8 cellular contexts compared by ENCODE assay signal in genomic region chr16:29820730-29821662, GRCh38. TPM values are rescaled to one million over a fixed set of nuclear protein-coding genes. Genes with fewer than 3 reads are reported as not detected.
A peak's percentile ranks its signal among the peaks of the same experiment; 100 is the strongest.
DNase-seq lines count a peak whose midpoint lies in the region; ATAC-seq and TF ChIP-seq lines count a peak whose summit lies in the region.

No MANE protein-coding gene starts in this region.

- H3K27ac ChIP-seq in DND-41 (ENCODE audit: low read length): peak overlapping the region; percentile 29; the same call in 1 of the 2 replicates
- peak overlapping the region; percentile 98 for H3K27ac ChIP-seq in HCT116 (ENCODE audit: low read depth, low read length)
- H3K27ac ChIP-seq in SJSA1: peak overlapping the region; percentile 67

- RAD21 ChIA-PET in HCT116 (lab: Charles Lee; ENCODE audit: low non-redundant PET in 1 of 2, low total read pairs in 2 of 2, uncharacterized antibody in 2 of 2, unreplicated experiment in 2 of 2): interaction anchor here in 1 of 2 experiments (0.6 to 2.0 kb wide), 2 partner anchors 12 to 27 kb away, joined by 7 to 8 read pairs; no protein-coding TSS in a partner anchor

- TSS peak; percentile 37 for BruUV-seq in HCT116 (replicated peaks; lab: Mats Ljungman, UMichigan)

- DNase-seq in DND-41 (no peak), HCT116 (ENCODE audit: low read depth, low spot score) (no peak), SJSA1 (ENCODE audit: low read depth in 1 of 2, low spot score in 2 of 2) (peak in 1 of 2 experiments; percentile 45), chondrocyte (ENCODE audit: low spot score) (no peak), myocyte (ENCODE audit: low read depth) (peak; percentile 82), NCI-H345 (lab: John Stamatoyannopoulos, UW) (no peak), cerebellar cortex (ENCODE audit: low spot score) (no peak)
- DNase-seq in NK-92 treated with Interleukin-12 subunit alpha and Interleukin-12 subunit beta, amount 100 ng/mL, for 24 hours (lab: John Stamatoyannopoulos, UW): no peak

- 0 out of 2 replicates have a peak overlapping the region, but pooled peaks have one; percentile 36 for H3K4me2 ChIP-seq in DND-41 (ENCODE audit: insufficient read depth, low read length)
- H3K4me2 ChIP-seq in HCT116 (ENCODE audit: low read length): peak overlapping the region; percentile 78

- TF ChIP-seq POLR2A in HCT116 (IDR thresholded peaks at IDR 0.05; ENCODE audit: borderline replicate concordance, extremely low read depth, insufficient read depth, insufficient read length): peak; percentile 6

- intact Hi-C loops in HCT116 (cut with micrococcal nuclease): loop anchor here (2.0 kb wide), 1 partner anchor 200 kb away; no protein-coding TSS in a partner anchor

- TF ChIP-seq CTCF in DND-41 (IDR thresholded peaks at IDR 0.05; ENCODE audit: borderline replicate concordance, extremely low read depth, low read length, poor library complexity, severe bottlenecking) (no peak), HCT116 (IDR thresholded peaks at IDR 0.05 in 2 of 3, conservative IDR thresholded peaks at IDR 0.05 in 1 of 3; ENCODE audit: borderline replicate concordance in 1 of 3, insufficient read depth in 1 of 3, low read depth in 2 of 3, low read length in 2 of 3) (no peak), chondrocyte (IDR thresholded peaks at IDR 0.05) (no peak)

- peak overlapping the region; percentile 33; the same call in 1 of the 2 replicates for H3K9ac ChIP-seq in DND-41 (ENCODE audit: low read depth, low read length)
- peak overlapping the region; percentile 67 for H3K9ac ChIP-seq in HCT116 (ENCODE audit: low read length)

- CTCF ChIA-PET in HCT116 (lab: Charles Lee): interaction anchor here (0.9 to 3.3 kb wide), 6 partner anchors 13 to 211 kb away, joined by 3 to 28 read pairs (median 6); partner anchors contain the start of genes CDIPT and SEZ6L2

- no peaks in the 10 kb centered on the region for H3K9me3 Mint-ChIP-seq in chondrocyte (ENCODE audit: low read depth)

- peaks cover 34% of the 10 kb centered on the region for H3K79me2 ChIP-seq in DND-41 (ENCODE audit: insufficient read depth, low read length)
- peaks cover 75% of the 10 kb centered on the region for H3K79me2 ChIP-seq in HCT116 (ENCODE audit: insufficient read depth, low read length)

- peaks cover 11% of the 10 kb centered on the region for H3K36me3 Mint-ChIP-seq in chondrocyte (ENCODE audit: low read depth)

- POLR2A ChIA-PET in HCT116 (lab: Charles Lee): interaction anchor here (1.5 to 4.3 kb wide), 6 partner anchors 13 to 200 kb away, joined by 3 to 14 read pairs (median 6); partner anchors contain the start of genes CDIPT, KIF22 and MAZ

- H3K27me3 Mint-ChIP-seq in chondrocyte (ENCODE audit: low read depth): no peaks in the 10 kb centered on the region

- H3K4me3 Mint-ChIP-seq in chondrocyte (ENCODE audit: unreplicated experiment): peak overlapping the region; percentile 92

- H3K4me1 ChIP-seq in DND-41 (ENCODE audit: insufficient read depth, low read length) (peaks cover 43% of the 10 kb centered on the region), HCT116 (ENCODE audit: control insufficient read depth in 1 of 2, insufficient read depth in 2 of 2, low read length in 2 of 2) (peaks cover 66 to 93% of the 10 kb centered on the region in 2 experiments), SJSA1 (replicated peaks) (peaks cover 84% of the 10 kb centered on the region)

- H4K20me1 ChIP-seq in DND-41 (ENCODE audit: insufficient read depth, low read length): peaks cover 31% of the 10 kb centered on the region
- no peaks in the 10 kb centered on the region; the same call in 1 of the 2 replicates for H4K20me1 ChIP-seq in HCT116 (ENCODE audit: insufficient read depth)

- no peaks in the 10 kb centered on the region for H3K9me3 ChIP-seq in DND-41 (ENCODE audit: insufficient read depth, low read length, severe bottlenecking)
- no peaks in the 10 kb centered on the region for H3K9me3 ChIP-seq in HCT116 (ENCODE audit: control insufficient read depth in 1 of 2, insufficient read depth in 1 of 2, low read depth in 1 of 2, low read length in 2 of 2)
- no peaks in the 10 kb centered on the region for H3K9me3 ChIP-seq in SJSA1 (replicated peaks)

- TF ChIP-seq RAD21 in HCT116 (IDR thresholded peaks at IDR 0.05; ENCODE audit: low read depth): no peak

- peak overlapping the region; percentile 93 for H3K27ac Mint-ChIP-seq in chondrocyte (ENCODE audit: unreplicated experiment)

- H3K36me3 ChIP-seq in DND-41 (ENCODE audit: insufficient read depth, low read length): peaks cover 32% of the 10 kb centered on the region
- H3K36me3 ChIP-seq in HCT116 (ENCODE audit: control insufficient read depth in 1 of 2, insufficient read depth in 2 of 2, low read length in 2 of 2): peaks cover 0 to 8% of the 10 kb centered on the region in 2 experiments; a peak in 2 of 4 replicates
- H3K36me3 ChIP-seq in SJSA1: peaks cover 37% of the 10 kb centered on the region

- H2AFZ ChIP-seq in DND-41 (ENCODE audit: low read depth, low read length) (no peak overlapping the region), HCT116 (ENCODE audit: low read depth, low read length, poor library complexity, severe bottlenecking) (no peak overlapping the region)

- ATAC-seq in DND-41 (ENCODE audit: insufficient read depth, low read depth): no peak
- ATAC-seq in HCT116: peak; percentile 43

- no peak overlapping the region for H3K4me3 ChIP-seq in DND-41 (ENCODE audit: low read depth in 1 of 2, low read length in 2 of 2)
- H3K4me3 ChIP-seq in HCT116 (replicated peaks in 1 of 2; ENCODE audit: low read depth in 1 of 2, low read length in 2 of 2): peak overlapping the region; percentile 74 to 86
- H3K4me3 ChIP-seq in SJSA1: peak overlapping the region; percentile 46

- H3K27me3 ChIP-seq in DND-41 (ENCODE audit: insufficient read depth, low read length, poor library complexity): no peaks in the 10 kb centered on the region
- no peaks in the 10 kb centered on the region for H3K27me3 ChIP-seq in HCT116 (ENCODE audit: insufficient read depth, low read length)
- no peaks in the 10 kb centered on the region for H3K27me3 ChIP-seq in SJSA1 (replicated peaks)

- H3K4me1 Mint-ChIP-seq in chondrocyte (ENCODE audit: low read depth): peaks cover 76% of the 10 kb centered on the region

- H3K9me2 ChIP-seq in HCT116 (ENCODE audit: insufficient read depth): no peaks in the 10 kb centered on the region

TF ChIP-seq in HCT116, 20 proteins besides CTCF, POLR2A, EP300 and RAD21:
- TF ChIP-seq YY1 (IDR thresholded peaks at IDR 0.05; ENCODE audit: extremely low read depth, insufficient replicate concordance, low read depth, low read length): peak; percentile 14
- peak; percentile 81 for TF ChIP-seq POLR2AphosphoS5 (IDR thresholded peaks at IDR 0.05; ENCODE audit: low read depth, low read length)
- TF ChIP-seq SRF (IDR thresholded peaks at IDR 0.05; ENCODE audit: low read depth): no peak

RNA-seq across cellular contexts. Expression of gene MVP, which starts 0.7 kb away (rescaled TPM):
- 75.1 TPM for total RNA-seq in HCT116 (2021; ENCODE audit: unreplicated experiment)
- polyA plus RNA-seq in HCT116 (2012): 89.5 and 100 TPM in 2 replicates
- total RNA-seq in SJSA1 (2014; rRNA removed; shearing (Covaris generic)): 138 and 149 TPM in 2 replicates
- total RNA-seq in chondrocyte: 101 to 132 TPM (median 106 TPM) in 3 replicates
- 361 and 417 TPM in 2 replicates for total RNA-seq in myocyte
- polyA plus RNA-seq in myocyte (2012): 169 TPM

RNA-seq across cellular contexts. Expression of gene PAGR1, which starts 5.0 kb away (rescaled TPM):
- 28.9 TPM for total RNA-seq in HCT116 (2021; ENCODE audit: unreplicated experiment)
- polyA plus RNA-seq in HCT116 (2012): 20.0 and 26.5 TPM in 2 replicates
- total RNA-seq in SJSA1 (2014; rRNA removed; shearing (Covaris generic)): 39.3 and 66.0 TPM in 2 replicates
- 22.3 to 40.2 TPM (median 23.0 TPM) in 3 replicates for total RNA-seq in chondrocyte
- 38.4 and 49.0 TPM in 2 replicates for total RNA-seq in myocyte
- 20.3 TPM for polyA plus RNA-seq in myocyte (2012)

RNA-seq across cellular contexts. Expression of gene PRRT2, which starts 9.0 kb away (rescaled TPM):
- total RNA-seq in HCT116 (2021; ENCODE audit: unreplicated experiment) (4.0 TPM), chondrocyte (5.2 to 9.1 TPM (median 6.1 TPM) in 3 replicates), myocyte (0.83 and 3.1 TPM in 2 replicates)
- 2.5 and 2.6 TPM in 2 replicates for polyA plus RNA-seq in HCT116 (2012)
- 0.11 TPM in 1 of 2 replicates, not detected in the other for total RNA-seq in SJSA1 (2014; rRNA removed; shearing (Covaris generic))
- polyA plus RNA-seq in myocyte (2012): 2.2 TPM

RNA-seq across cellular contexts. Expression of gene MAZ, which starts 14.7 kb away (rescaled TPM):
- 256 TPM for total RNA-seq in HCT116 (2021; ENCODE audit: unreplicated experiment)
- 305 and 354 TPM in 2 replicates for polyA plus RNA-seq in HCT116 (2012)
- 237 and 331 TPM in 2 replicates for total RNA-seq in SJSA1 (2014; rRNA removed; shearing (Covaris generic))
- total RNA-seq in chondrocyte: 318 to 359 TPM (median 358 TPM) in 3 replicates
- total RNA-seq in myocyte: 136 and 218 TPM in 2 replicates
- polyA plus RNA-seq in myocyte (2012): 306 TPM

RNA-seq across cellular contexts. Expression of gene KIF22, which starts 30.4 kb away (rescaled TPM):
- total RNA-seq in HCT116 (2021; ENCODE audit: unreplicated experiment) (155 TPM), chondrocyte (13.5 to 24.3 TPM (median 14.1 TPM) in 3 replicates), myocyte (10.2 and 10.9 TPM in 2 replicates)
- 141 and 166 TPM in 2 replicates for polyA plus RNA-seq in HCT116 (2012)
- total RNA-seq in SJSA1 (2014; rRNA removed; shearing (Covaris generic)): 95.3 and 137 TPM in 2 replicates
- 8.0 TPM for polyA plus RNA-seq in myocyte (2012)

Comparison
In these comparisons a context has a peak if more than half of its experiments do, and no peak if none do; other contexts are left out.
1. H3K27ac ChIP-seq: peak in every context shown above with its lines; median percentile 98 in HCT116; 67 in SJSA1; 29 in DND-41.
2. H3K4me3 ChIP-seq: peak in HCT116 (2 of 2) and SJSA1 (single experiment); none in DND-41 (0 of 2).